1 cellular context compared by ENCODE assay signal in the genomic region with DNA sequence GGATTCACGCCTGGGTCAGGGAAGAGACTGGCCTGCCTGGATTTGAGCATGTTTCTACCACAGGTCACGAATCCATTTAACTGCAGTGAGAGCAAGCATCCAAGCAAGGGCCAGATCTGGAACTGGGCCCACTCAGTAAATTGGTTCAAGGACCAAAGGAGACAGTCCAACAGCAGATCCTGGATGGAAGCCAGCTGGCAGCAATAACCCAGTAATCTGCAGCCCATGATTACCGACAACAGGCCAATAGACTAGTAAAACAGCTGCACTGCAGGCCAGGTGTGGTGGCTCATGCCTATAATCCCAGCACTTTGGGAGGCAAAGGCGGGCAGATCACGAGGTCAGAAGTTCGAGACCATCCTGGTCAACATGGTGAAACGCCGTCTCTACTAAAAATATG.
TF ChIP-seq lines count a peak whose summit lies in the region.

No MANE protein-coding gene starts in this region.

TF ChIP-seq in HEK293, 187 proteins besides CTCF, POLR2A, EP300 and RAD21 (continued from another document):
- TF ChIP-seq, protein P1, sequence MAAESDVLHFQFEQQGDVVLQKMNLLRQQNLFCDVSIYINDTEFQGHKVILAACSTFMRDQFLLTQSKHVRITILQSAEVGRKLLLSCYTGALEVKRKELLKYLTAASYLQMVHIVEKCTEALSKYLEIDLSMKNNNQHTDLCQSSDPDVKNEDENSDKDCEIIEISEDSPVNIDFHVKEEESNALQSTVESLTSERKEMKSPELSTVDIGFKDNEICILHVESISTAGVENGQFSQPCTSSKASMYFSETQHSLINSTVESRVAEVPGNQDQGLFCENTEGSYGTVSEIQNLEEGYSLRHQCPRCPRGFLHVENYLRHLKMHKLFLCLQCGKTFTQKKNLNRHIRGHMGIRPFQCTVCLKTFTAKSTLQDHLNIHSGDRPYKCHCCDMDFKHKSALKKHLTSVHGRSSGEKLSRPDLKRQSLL (tag by site-specific recombination; IDR thresholded peaks at IDR 0.05), result no peak
- no peak for TF ChIP-seq ZNF670 (tag by site-specific recombination; IDR thresholded peaks at IDR 0.05; ENCODE audit: low read depth)
- TF ChIP-seq, protein P2, sequence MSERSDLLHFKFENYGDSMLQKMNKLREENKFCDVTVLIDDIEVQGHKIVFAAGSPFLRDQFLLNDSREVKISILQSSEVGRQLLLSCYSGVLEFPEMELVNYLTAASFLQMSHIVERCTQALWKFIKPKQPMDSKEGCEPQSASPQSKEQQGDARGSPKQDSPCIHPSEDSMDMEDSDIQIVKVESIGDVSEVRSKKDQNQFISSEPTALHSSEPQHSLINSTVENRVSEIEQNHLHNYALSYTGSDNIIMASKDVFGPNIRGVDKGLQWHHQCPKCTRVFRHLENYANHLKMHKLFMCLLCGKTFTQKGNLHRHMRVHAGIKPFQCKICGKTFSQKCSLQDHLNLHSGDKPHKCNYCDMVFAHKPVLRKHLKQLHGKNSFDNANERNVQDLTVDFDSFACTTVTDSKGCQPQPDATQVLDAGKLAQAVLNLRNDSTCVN (tag by site-specific recombination; optimal IDR thresholded peaks at IDR 0.05), result no peak
- TF ChIP-seq GLIS1 (tag by site-specific recombination; IDR thresholded peaks at IDR 0.05), result peak; percentile 47
- TF ChIP-seq, protein P3, sequence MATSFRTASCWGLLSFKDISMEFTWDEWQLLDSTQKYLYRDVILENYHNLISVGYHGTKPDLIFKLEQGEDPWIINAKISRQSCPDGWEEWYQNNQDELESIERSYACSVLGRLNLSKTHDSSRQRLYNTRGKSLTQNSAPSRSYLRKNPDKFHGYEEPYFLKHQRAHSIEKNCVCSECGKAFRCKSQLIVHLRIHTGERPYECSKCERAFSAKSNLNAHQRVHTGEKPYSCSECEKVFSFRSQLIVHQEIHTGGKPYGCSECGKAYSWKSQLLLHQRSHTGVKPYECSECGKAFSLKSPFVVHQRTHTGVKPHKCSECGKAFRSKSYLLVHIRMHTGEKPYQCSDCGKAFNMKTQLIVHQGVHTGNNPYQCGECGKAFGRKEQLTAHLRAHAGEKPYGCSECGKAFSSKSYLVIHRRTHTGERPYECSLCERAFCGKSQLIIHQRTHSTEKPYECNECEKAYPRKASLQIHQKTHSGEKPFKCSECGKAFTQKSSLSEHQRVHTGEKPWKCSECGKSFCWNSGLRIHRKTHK (tag by site-specific recombination; IDR thresholded peaks at IDR 0.05), result no peak
- no peak for TF ChIP-seq ZNF324 (tag by site-specific recombination; IDR thresholded peaks at IDR 0.05)
- no peak for TF ChIP-seq ZNF350 (tag by site-specific recombination; IDR thresholded peaks at IDR 0.05)
- no peak for TF ChIP-seq ZNF433 (tag by site-specific recombination; IDR thresholded peaks at IDR 0.05; ENCODE audit: low read depth)
- TF ChIP-seq ZNF174 (tag by site-specific recombination; IDR thresholded peaks at IDR 0.05), result no peak
- no peak for TF ChIP-seq ZNF654 (tag by site-specific recombination; IDR thresholded peaks at IDR 0.05; ENCODE audit: low read depth)
- peak; percentile 79 for TF ChIP-seq SP7 (tag by site-specific recombination; IDR thresholded peaks at IDR 0.05)
- no peak for TF ChIP-seq ZNF140 (tag by site-specific recombination; IDR thresholded peaks at IDR 0.05)
- TF ChIP-seq ZBTB17 (tag by site-specific recombination; IDR thresholded peaks at IDR 0.05), result peak; percentile 65
- no peak for TF ChIP-seq ZNF585B (tag by site-specific recombination; IDR thresholded peaks at IDR 0.05)
- TF ChIP-seq ZXDB (tag by site-specific recombination; IDR thresholded peaks at IDR 0.05), result no peak
- TF ChIP-seq, protein P4, sequence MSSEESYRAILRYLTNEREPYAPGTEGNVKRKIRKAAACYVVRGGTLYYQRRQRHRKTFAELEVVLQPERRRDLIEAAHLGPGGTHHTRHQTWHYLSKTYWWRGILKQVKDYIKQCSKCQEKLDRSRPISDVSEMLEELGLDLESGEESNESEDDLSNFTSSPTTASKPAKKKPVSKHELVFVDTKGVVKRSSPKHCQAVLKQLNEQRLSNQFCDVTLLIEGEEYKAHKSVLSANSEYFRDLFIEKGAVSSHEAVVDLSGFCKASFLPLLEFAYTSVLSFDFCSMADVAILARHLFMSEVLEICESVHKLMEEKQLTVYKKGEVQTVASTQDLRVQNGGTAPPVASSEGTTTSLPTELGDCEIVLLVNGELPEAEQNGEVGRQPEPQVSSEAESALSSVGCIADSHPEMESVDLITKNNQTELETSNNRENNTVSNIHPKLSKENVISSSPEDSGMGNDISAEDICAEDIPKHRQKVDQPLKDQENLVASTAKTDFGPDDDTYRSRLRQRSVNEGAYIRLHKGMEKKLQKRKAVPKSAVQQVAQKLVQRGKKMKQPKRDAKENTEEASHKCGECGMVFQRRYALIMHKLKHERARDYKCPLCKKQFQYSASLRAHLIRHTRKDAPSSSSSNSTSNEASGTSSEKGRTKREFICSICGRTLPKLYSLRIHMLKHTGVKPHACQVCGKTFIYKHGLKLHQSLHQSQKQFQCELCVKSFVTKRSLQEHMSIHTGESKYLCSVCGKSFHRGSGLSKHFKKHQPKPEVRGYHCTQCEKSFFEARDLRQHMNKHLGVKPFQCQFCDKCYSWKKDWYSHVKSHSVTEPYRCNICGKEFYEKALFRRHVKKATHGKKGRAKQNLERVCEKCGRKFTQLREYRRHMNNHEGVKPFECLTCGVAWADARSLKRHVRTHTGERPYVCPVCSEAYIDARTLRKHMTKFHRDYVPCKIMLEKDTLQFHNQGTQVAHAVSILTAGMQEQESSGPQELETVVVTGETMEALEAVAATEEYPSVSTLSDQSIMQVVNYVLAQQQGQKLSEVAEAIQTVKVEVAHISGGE (tag by site-specific recombination; conservative IDR thresholded peaks at IDR 0.05; ENCODE audit: low read depth), result no peak
- TF ChIP-seq ZNF626 (tag by site-specific recombination; IDR thresholded peaks at IDR 0.05), result no peak
- no peak for TF ChIP-seq ZNF777 (tag by site-specific recombination; IDR thresholded peaks at IDR 0.05; ENCODE audit: borderline replicate concordance)
- no peak for TF ChIP-seq ZNF530 (tag by site-specific recombination; IDR thresholded peaks at IDR 0.05; ENCODE audit: low read depth)
- no peak for TF ChIP-seq ZNF335 (tag by site-specific recombination; conservative IDR thresholded peaks at IDR 0.05)
- TF ChIP-seq ZNF155 (tag by site-specific recombination; IDR thresholded peaks at IDR 0.05), result no peak
- 0 out of 2 replicates have a peak, but pooled peaks have one; percentile 21 for TF ChIP-seq GLIS2 (tag by site-specific recombination; IDR thresholded peaks at IDR 0.05)
